22 cellular contexts compared by ENCODE assay signal in genomic region chr5:44252545-44252944, GRCh38.
"Had no signal": no experiment of that assay in that cellular context is flagged by ENCODE, and none has a peak within 500 bp of the region (broad histone marks: within the 10 kb centered on the region; RNA-seq: fewer than 3 reads in every experiment).

No MANE protein-coding gene starts in this region.

- H3K4me1 Mint-ChIP-seq: activated CD4-positive, alpha-beta memory T cell treated with anti-CD3 and anti-CD28 coated beads, Interleukin-2, amount 10 ng/mL, durations not matched to agents 7 days and 5 days; activated CD4-positive, alpha-beta T cell treated with anti-CD3 and anti-CD28 coated beads for 36 hours; activated naive CD4-positive, alpha-beta T cell treated with anti-CD3 and anti-CD28 coated beads, Interleukin-2, amount 10 ng/mL, durations not matched to agents 7 days and 5 days; activated naive CD8-positive, alpha-beta T cell treated with anti-CD3 and anti-CD28 coated beads for 36 hours; activated T-helper 17 cell treated with anti-CD3 and anti-CD28 coated beads, Interleukin-2, amount 50 U/mL, for 72 hours; central memory CD8-positive, alpha-beta T cell; IgD-negative memory B cell had no signal

- H3K9me3 Mint-ChIP-seq: activated CD4-positive, alpha-beta memory T cell treated with anti-CD3 and anti-CD28 coated beads, Interleukin-2, amount 10 ng/mL, durations not matched to agents 7 days and 5 days had no signal

- H3K36me3 Mint-ChIP-seq: activated naive CD4-positive, alpha-beta T cell treated with anti-CD3 and anti-CD28 coated beads, Interleukin-2, amount 10 ng/mL, durations not matched to agents 7 days and 5 days; activated naive CD8-positive, alpha-beta T cell treated with anti-CD3 and anti-CD28 coated beads for 36 hours; IgD-negative memory B cell had no signal

- H3K27ac Mint-ChIP-seq: activated CD4-positive, alpha-beta memory T cell treated with anti-CD3 and anti-CD28 coated beads, Interleukin-2, amount 10 ng/mL, durations not matched to agents 7 days and 5 days; activated CD4-positive, alpha-beta T cell treated with anti-CD3 and anti-CD28 coated beads for 36 hours; activated naive CD4-positive, alpha-beta T cell treated with anti-CD3 and anti-CD28 coated beads, Interleukin-2, amount 10 ng/mL, durations not matched to agents 7 days and 5 days; activated naive CD8-positive, alpha-beta T cell treated with anti-CD3 and anti-CD28 coated beads for 36 hours; activated T-helper 17 cell treated with anti-CD3 and anti-CD28 coated beads, Interleukin-2, amount 50 U/mL, for 72 hours; IgD-negative memory B cell had no signal

- H3K36me3 ChIP-seq: WERI-Rb-1 had no signal

- H3K4me3 ChIP-seq: SK-N-MC had no signal

- H3K27me3 Mint-ChIP-seq: activated CD4-positive, alpha-beta memory T cell treated with anti-CD3 and anti-CD28 coated beads, Interleukin-2, amount 10 ng/mL, durations not matched to agents 7 days and 5 days; activated CD4-positive, alpha-beta T cell treated with anti-CD3 and anti-CD28 coated beads for 36 hours; activated naive CD4-positive, alpha-beta T cell treated with anti-CD3 and anti-CD28 coated beads, Interleukin-2, amount 10 ng/mL, durations not matched to agents 7 days and 5 days; activated naive CD8-positive, alpha-beta T cell treated with anti-CD3 and anti-CD28 coated beads for 36 hours; activated T-helper 17 cell treated with anti-CD3 and anti-CD28 coated beads, Interleukin-2, amount 50 U/mL, for 72 hours; central memory CD8-positive, alpha-beta T cell; IgD-negative memory B cell had no signal

- H3K27ac ChIP-seq: SK-N-MC, WERI-Rb-1 had no signal

- DNase-seq: activated CD4-positive, alpha-beta memory T cell treated with anti-CD3 and anti-CD28 coated beads, Interleukin-2, amount 10 ng/mL, durations not matched to agents 7 days and 5 days; activated CD4-positive, alpha-beta T cell treated with anti-CD3 and anti-CD28 coated beads for 36 hours; activated CD4-positive, alpha-beta T cell treated with anti-CD3 and anti-CD28 coated beads, Interleukin-2, amount 50 U/mL, for 1 hour; activated gamma-delta T cell; activated naive CD4-positive, alpha-beta T cell treated with anti-CD3 and anti-CD28 coated beads, Interleukin-2, amount 10 ng/mL, durations not matched to agents 7 days and 5 days; activated naive CD8-positive, alpha-beta T cell treated with anti-CD3 and anti-CD28 coated beads for 36 hours; activated T-cell treated with anti-CD3 and anti-CD28 coated beads for 4 hours; activated T-cell treated with anti-CD3 and anti-CD28 coated beads, Interleukin-2, amount 50 U/mL, for 48 hours; anterior cingulate cortex; KG1; NCI-H1092; NCI-H1417; NCI-H1930; NCI-H2107; NCI-H510A treated with DMSO at 0.1 percent for 48 hours; NCI-H69; T-helper 1 cell; WERI-Rb-1 had no signal

- H3K4me3 Mint-ChIP-seq: activated CD4-positive, alpha-beta memory T cell treated with anti-CD3 and anti-CD28 coated beads, Interleukin-2, amount 10 ng/mL, durations not matched to agents 7 days and 5 days; activated CD4-positive, alpha-beta T cell treated with anti-CD3 and anti-CD28 coated beads for 36 hours; activated naive CD4-positive, alpha-beta T cell treated with anti-CD3 and anti-CD28 coated beads, Interleukin-2, amount 10 ng/mL, durations not matched to agents 7 days and 5 days; activated naive CD8-positive, alpha-beta T cell treated with anti-CD3 and anti-CD28 coated beads for 36 hours; activated T-helper 17 cell treated with anti-CD3 and anti-CD28 coated beads, Interleukin-2, amount 50 U/mL, for 72 hours; central memory CD8-positive, alpha-beta T cell; IgD-negative memory B cell had no signal
